Comparison of ENCODE assay signal across 1 cellular context in the genomic region with DNA sequence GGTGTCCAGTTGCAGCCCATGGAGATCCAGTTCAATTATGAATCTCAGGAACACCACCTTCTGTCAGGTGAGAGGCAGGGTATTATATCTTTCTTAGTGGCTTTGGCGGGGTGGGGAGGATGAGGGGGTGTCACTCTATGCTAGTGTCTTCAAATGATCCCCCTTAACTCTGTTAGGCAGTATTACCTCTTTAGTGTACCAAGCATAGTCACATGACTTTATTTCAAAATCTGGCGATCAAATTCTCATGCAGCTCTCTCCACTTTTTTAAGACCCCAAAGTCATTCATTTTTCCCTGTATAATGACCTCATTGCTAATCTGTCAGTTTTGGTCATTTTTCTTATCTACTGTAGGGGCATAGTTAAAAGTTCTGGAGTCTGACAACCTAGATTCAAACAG.
TF ChIP-seq lines count a peak whose summit lies in the region.

No MANE protein-coding gene starts in this region.

TF ChIP-seq in HepG2, 621 proteins besides CTCF, POLR2A, EP300 and RAD21:
- no peak for TF ChIP-seq PAX8 (CRISPR knock-in tag; IDR thresholded peaks at IDR 0.05; ENCODE audit: borderline replicate concordance)
- no peak for TF ChIP-seq HMGXB3 (CRISPR knock-in tag; IDR thresholded peaks at IDR 0.05; ENCODE audit: borderline replicate concordance)
- no peak for TF ChIP-seq CREBL2 (CRISPR knock-in tag; IDR thresholded peaks at IDR 0.05; ENCODE audit: borderline replicate concordance)
- no peak for TF ChIP-seq ZNF776 (CRISPR knock-in tag; IDR thresholded peaks at IDR 0.05)
- TF ChIP-seq THAP11 (CRISPR knock-in tag; IDR thresholded peaks at IDR 0.05) = no peak
- TF ChIP-seq AGO2 (optimal IDR thresholded peaks at IDR 0.05; ENCODE audit: low read depth, low read length) = no peak
TF ChIP-seq in HepG2: peak in this region for 0.
